ENCODE assay signal across 1 cellular context in genomic region chr16:47143677-47144558, GRCh38.
TF ChIP-seq lines count a peak whose summit lies in the region.

Gene NETO2, minus strand, starts transcription at chr16:47143945. Its CDS starts 333 bp downstream, at chr16:47143612.

TF ChIP-seq in K562, 482 proteins besides CTCF, POLR2A, EP300 and RAD21 (continued from another document and continues in another):
- TF ChIP-seq CTCFL (IDR thresholded peaks at IDR 0.05; ENCODE audit: borderline replicate concordance, insufficient read depth, low read depth, low read length, poor library complexity, severe bottlenecking): no peak
- TF ChIP-seq ETS2 (tag; IDR thresholded peaks at IDR 0.05; ENCODE audit: borderline replicate concordance, poor library complexity, severe bottlenecking): no peak
- TF ChIP-seq ARID1B (IDR thresholded peaks at IDR 0.05): no peak
- no peak for TF ChIP-seq KAT7 (CRISPR knock-in tag; IDR thresholded peaks at IDR 0.05; ENCODE audit: borderline replicate concordance)
- TF ChIP-seq SNAPC5 (CRISPR knock-in tag; IDR thresholded peaks at IDR 0.05): no peak
- TF ChIP-seq MECOM (CRISPR knock-in tag; IDR thresholded peaks at IDR 0.05): no peak
- TF ChIP-seq ZNF518B (CRISPR knock-in tag; IDR thresholded peaks at IDR 0.05): no peak
- no peak for TF ChIP-seq RFX1 (IDR thresholded peaks at IDR 0.05)
- no peak for TF ChIP-seq ZNF561 (CRISPR knock-in tag; conservative IDR thresholded peaks at IDR 0.05)
- TF ChIP-seq ZBTB26 (CRISPR knock-in tag; IDR thresholded peaks at IDR 0.05): no peak
- TF ChIP-seq MAZ (CRISPR knock-in tag; conservative IDR thresholded peaks at IDR 0.05 in 1 of 2, IDR thresholded peaks at IDR 0.05 in 1 of 2): 0 out of 4 replicates have a peak, but pooled peaks of 1 of the 2 experiments have one; percentile 3
- no peak for TF ChIP-seq GATA2 (CRISPR knock-in tag; IDR thresholded peaks at IDR 0.05)
- TF ChIP-seq TSHZ1 (CRISPR knock-in tag; IDR thresholded peaks at IDR 0.05): no peak
- TF ChIP-seq HMG20B (CRISPR knock-in tag; IDR thresholded peaks at IDR 0.05): no peak
- no peak for TF ChIP-seq TRIM28 (IDR thresholded peaks at IDR 0.05)
- no peak for TF ChIP-seq BCL6 (CRISPR knock-in tag; IDR thresholded peaks at IDR 0.05)
- TF ChIP-seq UBTF (IDR thresholded peaks at IDR 0.05; ENCODE audit: borderline replicate concordance in 1 of 2, low read depth in 2 of 2, low read length in 2 of 2): no peak
- TF ChIP-seq ZNF217 (CRISPR knock-in tag; IDR thresholded peaks at IDR 0.05): no peak
- TF ChIP-seq ZNF232 (CRISPR knock-in tag; IDR thresholded peaks at IDR 0.05): no peak
- TF ChIP-seq YBX1 (IDR thresholded peaks at IDR 0.05): no peak
- TF ChIP-seq PHB (CRISPR knock-in tag; IDR thresholded peaks at IDR 0.05): no peak
- no peak for TF ChIP-seq HIVEP1 (CRISPR knock-in tag; IDR thresholded peaks at IDR 0.05)
- no peak for TF ChIP-seq SUPT5H (IDR thresholded peaks at IDR 0.05)
- no peak for TF ChIP-seq FOXP1 (CRISPR knock-in tag; IDR thresholded peaks at IDR 0.05)
- no peak for TF ChIP-seq ZNF282 (CRISPR knock-in tag; IDR thresholded peaks at IDR 0.05)
- TF ChIP-seq ZNF76 (CRISPR knock-in tag; IDR thresholded peaks at IDR 0.05; ENCODE audit: borderline replicate concordance): no peak
- TF ChIP-seq IRF1 (CRISPR knock-in tag; IDR thresholded peaks at IDR 0.05; ENCODE audit: borderline replicate concordance): no peak
- TF ChIP-seq FOXM1 (IDR thresholded peaks at IDR 0.05; ENCODE audit: low read depth): no peak
- no peak for TF ChIP-seq FOXM1 (CRISPR knock-in tag; IDR thresholded peaks at IDR 0.05; ENCODE audit: low read depth)
- TF ChIP-seq ZBTB12 (CRISPR knock-in tag; IDR thresholded peaks at IDR 0.05): no peak
- no peak for TF ChIP-seq TBL1XR1 (IDR thresholded peaks at IDR 0.05; ENCODE audit: low read length in 2 of 2)
- no peak for TF ChIP-seq ZNF655 (CRISPR knock-in tag; IDR thresholded peaks at IDR 0.05)
- no peak for TF ChIP-seq TGIF2 (CRISPR knock-in tag; IDR thresholded peaks at IDR 0.05)
- no peak for TF ChIP-seq CEBPG (CRISPR knock-in tag; IDR thresholded peaks at IDR 0.05)
- TF ChIP-seq CEBPG (tag; conservative IDR thresholded peaks at IDR 0.05 in 1 of 2, IDR thresholded peaks at IDR 0.05 in 1 of 2): no peak
- TF ChIP-seq CSDE1 (IDR thresholded peaks at IDR 0.05): no peak
- no peak for TF ChIP-seq PTRF (tag; IDR thresholded peaks at IDR 0.05)
- no peak for TF ChIP-seq CGGBP1 (CRISPR knock-in tag; IDR thresholded peaks at IDR 0.05)
- TF ChIP-seq ZNF184 (CRISPR knock-in tag; IDR thresholded peaks at IDR 0.05): no peak
- TF ChIP-seq ZNF764 (CRISPR knock-in tag; IDR thresholded peaks at IDR 0.05; ENCODE audit: low read depth): no peak
- TF ChIP-seq HMG20A (CRISPR knock-in tag; conservative IDR thresholded peaks at IDR 0.05): no peak
- peak; percentile 57 for TF ChIP-seq ZNF589 (CRISPR knock-in tag; IDR thresholded peaks at IDR 0.05; ENCODE audit: low read depth)
